ENCODE assay signal across 24 cellular contexts in the genomic region with DNA sequence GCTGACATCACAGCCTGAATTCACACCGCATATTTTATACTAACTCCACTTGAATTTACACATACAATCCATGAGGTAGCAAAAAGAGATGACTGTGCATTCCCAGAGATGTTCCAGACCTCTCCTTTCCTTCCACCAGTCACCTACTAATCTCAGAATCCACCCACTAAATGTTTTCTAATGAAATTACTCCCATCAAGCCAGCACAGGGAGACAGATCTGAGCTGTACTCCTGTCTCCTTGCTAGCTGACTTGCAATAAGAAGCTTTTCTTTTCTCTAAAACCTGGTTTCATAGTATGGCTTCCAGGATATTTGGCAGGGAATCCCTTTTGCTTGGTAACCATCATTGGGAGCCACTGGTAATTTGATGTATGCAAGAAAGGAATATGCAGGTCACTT. TPM values are rescaled to one million over a fixed set of nuclear protein-coding genes. Genes with fewer than 3 reads are reported as not detected.
"Had no signal": no experiment of that assay in that cellular context is flagged by ENCODE, and none has a peak within 500 bp of the region (broad histone marks: within the 10 kb centered on the region; RNA-seq: fewer than 3 reads in every experiment).

No MANE protein-coding gene starts in this region.

- DNase-seq: hippocampal formation; kidney; left colon; left ventricle myocardium inferior; mesendoderm; naive B cell; natural killer cell; nephron progenitor cell; occipital lobe; retina; right cardiac atrium; stimulated activated CD4-positive, alpha-beta T cell treated with anti-CD3 and anti-CD28 coated beads, Interleukin-12 subunit alpha, Interleukin-12 subunit beta, amount 100 ng/mL, for 4 hours; stimulated activated CD4-positive, alpha-beta T cell treated with anti-CD3 and anti-CD28 coated beads, Interleukin-15, amount 100 ng/mL, for 24 hours; stimulated activated CD4-positive, alpha-beta T cell treated with anti-CD3 and anti-CD28 coated beads, Interleukin-2, amount 100 ng/mL, for 24 hours; stimulated activated CD4-positive, alpha-beta T cell treated with anti-CD3 and anti-CD28 coated beads, Interleukin-4, amount 100 ng/mL, for 1 hour; stimulated activated naive B cell treated with anti-CD40 and anti-IgM and Interleukin-4, amounts not matched to agents 10 μg/mL and 1 μg/mL and 100 μg/mL, for 72 hours; stimulated activated naive CD8-positive, alpha-beta T cell treated with anti-CD3 and anti-CD28 coated beads, Interleukin-15, Interleukin-2, amounts not matched to agents 100 U/mL and 50 U/mL, for 24 hours; stomach; testis; thyroid gland; transverse colon; upper lobe of left lung had no signal

- ATAC-seq: left colon; natural killer cell; right cardiac atrium; sciatic nerve; stimulated activated naive B cell treated with anti-CD40 and anti-IgM and Interleukin-4, amounts not matched to agents 10 μg/mL and 1 μg/mL and 100 μg/mL, for 72 hours; stimulated activated naive CD8-positive, alpha-beta T cell treated with anti-CD3 and anti-CD28 coated beads, Interleukin-15, Interleukin-2, amounts not matched to agents 100 U/mL and 50 U/mL, for 24 hours had no signal

RNA-seq across cellular contexts. Expression of a gene that starts 15.9 kb away (rescaled TPM):
- total RNA-seq: mononuclear cell had no signal
